In the genomic region with DNA sequence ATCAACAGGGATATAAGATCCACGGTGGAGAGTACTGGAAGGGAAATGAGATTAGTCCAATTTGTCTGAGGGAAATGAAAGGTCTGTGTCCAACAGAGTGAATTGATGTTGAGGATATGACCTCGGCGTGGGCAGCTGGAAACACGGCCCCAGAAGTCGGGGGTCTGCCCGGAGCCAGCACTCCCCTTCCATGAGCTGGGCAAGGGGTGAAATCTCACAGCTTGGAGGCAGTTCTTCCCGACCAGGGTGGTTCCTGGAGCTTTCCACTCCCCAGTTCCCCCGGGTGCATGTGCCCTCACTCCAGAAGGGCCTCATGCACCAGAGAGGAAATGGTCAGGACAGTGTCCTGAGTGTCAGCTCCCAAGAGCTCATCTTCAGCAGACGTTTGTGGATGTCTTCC, we compare ENCODE assay signal across 26 cellular contexts.
A peak's percentile ranks its signal among the peaks of the same experiment; 100 is the strongest.
DNase-seq lines count a peak whose midpoint lies in the region; FAIRE-seq and TF ChIP-seq lines count a peak whose summit lies in the region.
"Had no signal": no experiment of that assay in that cellular context is flagged by ENCODE, and none has a peak within 500 bp of the region (broad histone marks: within the 10 kb centered on the region; RNA-seq: fewer than 3 reads in every experiment).

No MANE protein-coding gene starts in this region.

- no peak overlapping the region for H3K4ac ChIP-seq in neuronal stem cell (ENCODE audit: low read length)

- DNase-seq in H7 (peak; percentile 26), astrocyte (ENCODE audit: low read depth) (no peak), hepatocyte (ENCODE audit: low spot score) (no peak), neuronal stem cell (ENCODE audit: low spot score) (no peak), superior temporal gyrus (ENCODE audit: extremely low spot score) (no peak), T1000 (lab: John Stamatoyannopoulos, UW) (no peak), HFFc6 (no peak)
- DNase-seq: AML-193; CD4-positive, alpha-beta T cell; COR-L47; GDM1; Karpas-422; NCI-H1092; NCI-H1417 treated with DMSO at 0.1 percent for 48 hours; NCI-H1694 treated with DMSO at 0.1 percent for 48 hours; NCI-H2081; NCI-H2227 treated with DMSO at 0.1 percent for 48 hours; NCI-H526 treated with DMSO at 0.1 percent for 48 hours; RPMI8226; SHP77 had no signal

- TF ChIP-seq CTCF in astrocyte (IDR thresholded peaks at IDR 0.05; ENCODE audit: insufficient read depth, low read depth, low read length) (no peak), hepatocyte (IDR thresholded peaks at IDR 0.05; ENCODE audit: poor library complexity) (no peak), HFFc6 (IDR thresholded peaks at IDR 0.05) (no peak)

- H3K79me1 ChIP-seq in neuronal stem cell (ENCODE audit: low read depth, low read length), result no peaks in the 10 kb centered on the region

- peaks cover 24% of the 10 kb centered on the region for H3K9me3 Mint-ChIP-seq in astrocyte (ENCODE audit: unreplicated experiment)
- H3K9me3 Mint-ChIP-seq in HFFc6, result peaks cover 76% of the 10 kb centered on the region

- no peak overlapping the region for H3K23ac ChIP-seq in neuronal stem cell (ENCODE audit: low read depth, low read length, poor library complexity)

- no peak overlapping the region for H2BK15ac ChIP-seq in neuronal stem cell (ENCODE audit: low read length)

- H2BK120ac ChIP-seq in neuronal stem cell (ENCODE audit: low read depth, low read length), result peak overlapping the region; percentile 16

- WGBS in hepatocyte (ENCODE audit: low lambda C conversion rate, missing lambda C conversion rate), result 85% methylated on average over 9 of the region's 9 CpGs
- no CpG with 5 or more reads among the region's 9 CpGs for WGBS in neuronal stem cell (ENCODE audit: extremely low coverage in 2 of 2, insufficient read length in 2 of 2, insufficient replicate concordance in 1 of 2), 2 donors

- no peak overlapping the region for H4K8ac ChIP-seq in neuronal stem cell (ENCODE audit: low read depth, low read length)

- no peak overlapping the region for H2AFZ ChIP-seq in astrocyte (ENCODE audit: low read depth, low read length)
- no peak overlapping the region for H2AFZ ChIP-seq in hepatocyte
- no peak overlapping the region for H2AFZ ChIP-seq in neuronal stem cell (ENCODE audit: low read length)

- H3K18ac ChIP-seq in neuronal stem cell (ENCODE audit: low read length), result peak overlapping the region; percentile 87

- H3K14ac ChIP-seq in neuronal stem cell (ENCODE audit: low read length), result no peak overlapping the region

- no peak overlapping the region for H4K91ac ChIP-seq in neuronal stem cell (ENCODE audit: low read depth, low read length, poor library complexity)

- no peak for FAIRE-seq in astrocyte (lab: Jason Lieb, UNC)
- FAIRE-seq: A549, GM12891, GM19239, H54, HepG2 had no signal

- H3K4me2 ChIP-seq in astrocyte (ENCODE audit: low read length) (no peak overlapping the region), hepatocyte (no peak overlapping the region), neuronal stem cell (ENCODE audit: insufficient read depth, low read length, poor library complexity, severe bottlenecking) (no peak overlapping the region)
- H3K4me2 ChIP-seq: A549 had no signal

- H3K79me2 ChIP-seq in astrocyte (ENCODE audit: insufficient read depth, low read length), result no peaks in the 10 kb centered on the region
- H3K79me2 ChIP-seq in hepatocyte, result no peaks in the 10 kb centered on the region

- H2BK5ac ChIP-seq in neuronal stem cell (ENCODE audit: low read length), result no peak overlapping the region

- no peak overlapping the region for H3K4me3 Mint-ChIP-seq in astrocyte (ENCODE audit: unreplicated experiment)
- no peak overlapping the region for H3K4me3 Mint-ChIP-seq in HFFc6
- H3K4me3 Mint-ChIP-seq: CD4-positive, alpha-beta T cell had no signal

- H3K27ac ChIP-seq in astrocyte (ENCODE audit: low read depth, low read length), result no peak overlapping the region
- H3K27ac ChIP-seq in hepatocyte, result peak overlapping the region; percentile 73
- no peak overlapping the region for H3K27ac ChIP-seq in neuronal stem cell (replicated peaks; ENCODE audit: low read length)
- H3K27ac ChIP-seq: A549 had no signal

- H3K36me3 Mint-ChIP-seq in astrocyte (ENCODE audit: low read depth, unreplicated experiment) (peaks cover 9% of the 10 kb centered on the region), HFFc6 (ENCODE audit: low read depth) (no peaks in the 10 kb centered on the region)

- no peaks in the 10 kb centered on the region for H4K20me1 ChIP-seq in astrocyte (ENCODE audit: insufficient read depth, low read length)
- H4K20me1 ChIP-seq in hepatocyte (ENCODE audit: insufficient read depth, poor library complexity, severe bottlenecking), result no peaks in the 10 kb centered on the region
- H4K20me1 ChIP-seq: BLaER1 treated with 17β-estradiol and CSF1 and Interleukin-3, amounts not matched to agents 10 nM and 100 nM had no signal

- no peak overlapping the region for H2AK5ac ChIP-seq in neuronal stem cell (ENCODE audit: low read depth, low read length)

- H3K9ac ChIP-seq in astrocyte (ENCODE audit: low read length) (no peak overlapping the region), neuronal stem cell (ENCODE audit: low read depth, low read length, poor library complexity) (no peak overlapping the region)
- H3K9ac ChIP-seq: BLaER1 treated with 17β-estradiol and CSF1 and Interleukin-3, amounts not matched to agents 10 nM and 100 nM had no signal

- no peak overlapping the region for H2BK12ac ChIP-seq in neuronal stem cell (ENCODE audit: low read length)

- H3K4me1 Mint-ChIP-seq in astrocyte (ENCODE audit: low read depth, unreplicated experiment), result peaks cover 8% of the 10 kb centered on the region
- H3K4me1 Mint-ChIP-seq in HFFc6 (ENCODE audit: low read depth), result no peaks in the 10 kb centered on the region

- no peaks in the 10 kb centered on the region for H3K4me1 ChIP-seq in astrocyte (ENCODE audit: insufficient read depth, low read length)
- H3K4me1 ChIP-seq in hepatocyte (ENCODE audit: insufficient read depth), result peaks cover 11% of the 10 kb centered on the region
- H3K4me1 ChIP-seq in neuronal stem cell (ENCODE audit: control insufficient read depth in 2 of 2, insufficient read depth in 1 of 2, low read depth in 1 of 2, low read length in 2 of 2), result peaks cover 0 to 2% of the 10 kb centered on the region in 2 donors
- H3K4me1 ChIP-seq: A549 had no signal

- H3K27me3 ChIP-seq in H7 (ENCODE audit: control insufficient read depth, insufficient read depth, low read length) (no peaks in the 10 kb centered on the region), astrocyte (ENCODE audit: insufficient read depth, low read length) (no peaks in the 10 kb centered on the region), hepatocyte (no peaks in the 10 kb centered on the region), neuronal stem cell (ENCODE audit: control insufficient read depth in 3 of 3, insufficient read depth in 3 of 3, low read depth in 1 of 3, low read length in 3 of 3) (no peaks in the 10 kb centered on the region)
- H3K27me3 ChIP-seq: BLaER1 treated with 17β-estradiol and CSF1 and Interleukin-3, amounts not matched to agents 10 nM and 100 nM had no signal

- H3K27ac Mint-ChIP-seq in astrocyte (ENCODE audit: unreplicated experiment), result peak overlapping the region; percentile 64
- H3K27ac Mint-ChIP-seq in HFFc6, result no peak overlapping the region
- H3K27ac Mint-ChIP-seq: CD4-positive, alpha-beta T cell had no signal

- H3K27me3 Mint-ChIP-seq in astrocyte (ENCODE audit: low read depth, unreplicated experiment), result no peaks in the 10 kb centered on the region
- H3K27me3 Mint-ChIP-seq in HFFc6 (ENCODE audit: insufficient read depth), result no peaks in the 10 kb centered on the region
- H3K27me3 Mint-ChIP-seq: CD4-positive, alpha-beta T cell had no signal

- H3K9me3 ChIP-seq in astrocyte (ENCODE audit: insufficient read depth, low read depth, low read length) (peaks cover 6% of the 10 kb centered on the region), hepatocyte (ENCODE audit: low read depth) (peaks cover 5% of the 10 kb centered on the region), neuronal stem cell (replicated peaks in 1 of 2; ENCODE audit: control insufficient read depth in 2 of 2, insufficient read depth in 1 of 2, low read depth in 1 of 2, low read length in 2 of 2) (peaks cover 0 to 4% of the 10 kb centered on the region in 2 donors)

- no peaks in the 10 kb centered on the region for H3K9me2 ChIP-seq in hepatocyte (replicated peaks; ENCODE audit: insufficient read depth)

- H3K4me3 ChIP-seq in H7 (ENCODE audit: insufficient read depth, low read depth, low read length) (no peak overlapping the region), astrocyte (ENCODE audit: insufficient read depth, low read depth, low read length) (no peak overlapping the region), hepatocyte (no peak overlapping the region), neuronal stem cell (ENCODE audit: low read length in 2 of 2) (no peak overlapping the region)
- H3K4me3 ChIP-seq: A549; BLaER1 treated with 17β-estradiol and CSF1 and Interleukin-3, amounts not matched to agents 10 nM and 100 nM had no signal

- H3K36me3 ChIP-seq in H7 (replicated peaks; ENCODE audit: control insufficient read depth, insufficient read depth, low read length) (no peaks in the 10 kb centered on the region), astrocyte (ENCODE audit: insufficient read depth, low read length) (no peaks in the 10 kb centered on the region), hepatocyte (replicated peaks; ENCODE audit: insufficient read depth, low read depth) (no peaks in the 10 kb centered on the region), neuronal stem cell (replicated peaks in 1 of 2; ENCODE audit: control insufficient read depth in 2 of 2, insufficient read depth in 2 of 2, low read length in 2 of 2) (no peaks in the 10 kb centered on the region)
